Comparison of ENCODE assay signal across 17 cellular contexts in genomic region chr16:56986361-56986760, GRCh38. TPM values are rescaled to one million over a fixed set of nuclear protein-coding genes. Genes with fewer than 3 reads are reported as not detected.
DNase-seq lines count a peak whose midpoint lies in the region; ATAC-seq and TF ChIP-seq lines count a peak whose summit lies in the region.
"Had no signal": no experiment of that assay in that cellular context is flagged by ENCODE, and none has a peak within 500 bp of the region (broad histone marks: within the 10 kb centered on the region; RNA-seq: fewer than 3 reads in every experiment).

No MANE protein-coding gene starts in this region.

- H3K4me1 ChIP-seq in OCI-LY7 (ENCODE audit: insufficient read depth, low read length, poor library complexity, severe bottlenecking) (peaks cover 81% of the 10 kb centered on the region), esophagus muscularis mucosa (peaks cover 48 to 56% (median 51%) of the 10 kb centered on the region in 4 donors), suprapubic skin (peaks cover 52% of the 10 kb centered on the region)

- H3K79me2 ChIP-seq in OCI-LY7 (ENCODE audit: insufficient read depth, low read depth, low read length) = peaks cover 56% of the 10 kb centered on the region

- H3K36me3 Mint-ChIP-seq in activated naive CD4-positive, alpha-beta T cell treated with anti-CD3 and anti-CD28 coated beads, Interleukin-2, amount 10 ng/mL, durations not matched to agents 7 days and 5 days = peaks cover 78% of the 10 kb centered on the region

- peak overlapping the region; percentile 89 for H3K4me2 ChIP-seq in OCI-LY7 (ENCODE audit: low read length)
- H3K4me2 ChIP-seq: smooth muscle cell had no signal

- peaks cover 3% of the 10 kb centered on the region for H3K27me3 Mint-ChIP-seq in activated naive CD4-positive, alpha-beta T cell treated with anti-CD3 and anti-CD28 coated beads, Interleukin-2, amount 10 ng/mL, durations not matched to agents 7 days and 5 days

- H3K27ac ChIP-seq in OCI-LY7 (ENCODE audit: low read depth, low read length, poor library complexity, severe bottlenecking) (peak overlapping the region; percentile 80), esophagus muscularis mucosa (replicated peaks in 1 of 4) (peak overlapping the region; percentile 53 to 70 (median 58)), suprapubic skin (peak overlapping the region; percentile 73)

- no peak for TF ChIP-seq POLR2A in esophagus muscularis mucosa (IDR thresholded peaks at IDR 0.05; ENCODE audit: low read depth)
- TF ChIP-seq POLR2A in suprapubic skin (IDR thresholded peaks at IDR 0.05) = no peak

- no TSS peak for BruUV-seq in OCI-LY7 (replicated peaks; lab: Mats Ljungman, UMichigan)

- ATAC-seq in GM18517 (IDR thresholded peaks at IDR 0.05; ENCODE audit: unreplicated experiment) (no peak), HG03097 (IDR thresholded peaks at IDR 0.05; ENCODE audit: low FRiP score, unreplicated experiment) (no peak)

- peak overlapping the region; percentile 80 for H3K4me3 ChIP-seq in OCI-LY7 (ENCODE audit: low read depth, low read length, poor library complexity, severe bottlenecking)
- H3K4me3 ChIP-seq in esophagus muscularis mucosa = no peak overlapping the region
- no peak overlapping the region for H3K4me3 ChIP-seq in suprapubic skin
- H3K4me3 ChIP-seq: colonic mucosa, MG63, smooth muscle cell had no signal

- no peaks in the 10 kb centered on the region for H3K27me3 ChIP-seq in esophagus muscularis mucosa
- H3K27me3 ChIP-seq in suprapubic skin = no peaks in the 10 kb centered on the region
- H3K27me3 ChIP-seq: BE2C, colonic mucosa, MG63 had no signal

- TF ChIP-seq EP300 in esophagus muscularis mucosa (IDR thresholded peaks at IDR 0.05) (no peak), suprapubic skin (IDR thresholded peaks at IDR 0.05) (no peak)

- peak overlapping the region; percentile 100 for H3K27ac Mint-ChIP-seq in activated naive CD4-positive, alpha-beta T cell treated with anti-CD3 and anti-CD28 coated beads, Interleukin-2, amount 10 ng/mL, durations not matched to agents 7 days and 5 days
- H3K27ac Mint-ChIP-seq: nephron progenitor cell had no signal

- CTCF ChIA-PET in activated naive CD4-positive, alpha-beta T cell treated with anti-CD3 and anti-CD28 coated beads, Interleukin-2, amount 10 ng/mL, durations not matched to agents 7 days and 5 days (lab: Charles Lee) = interaction anchor here (1.4 kb wide), 1 partner anchor 23 kb away, joined by 3 read pairs; no protein-coding TSS in a partner anchor
- CTCF ChIA-PET in OCI-LY7 (lab: Charles Lee; ENCODE audit: unreplicated experiment) = no interaction called here

- H3K4me3 Mint-ChIP-seq in activated naive CD4-positive, alpha-beta T cell treated with anti-CD3 and anti-CD28 coated beads, Interleukin-2, amount 10 ng/mL, durations not matched to agents 7 days and 5 days = peak overlapping the region; percentile 100
- H3K4me3 Mint-ChIP-seq: nephron progenitor cell had no signal

- H3K36me3 ChIP-seq in OCI-LY7 (ENCODE audit: insufficient read depth, low read length) (peaks cover 31% of the 10 kb centered on the region; the same call in 1 of the 2 replicates), esophagus muscularis mucosa (no peaks in the 10 kb centered on the region), suprapubic skin (no peaks in the 10 kb centered on the region)
- H3K36me3 ChIP-seq: BE2C, colonic mucosa had no signal

- intact Hi-C loops in OCI-LY7 (cut with micrococcal nuclease; ENCODE audit: unreplicated experiment) (no loop called here), esophagus muscularis mucosa (cut with DNase I) (no loop called here)

- H4K20me1 ChIP-seq in OCI-LY7 (ENCODE audit: insufficient read depth, low read length) = no peaks in the 10 kb centered on the region

- WGBS in esophagus muscularis mucosa = 80% methylated on average over 1 of the region's 1 CpG
- WGBS in suprapubic skin = 60% methylated on average over 1 of the region's 1 CpG

- H2AFZ ChIP-seq in OCI-LY7 (ENCODE audit: low read length) = no peak overlapping the region

- DNase-seq in activated naive CD4-positive, alpha-beta T cell treated with anti-CD3 and anti-CD28 coated beads, Interleukin-2, amount 10 ng/mL, durations not matched to agents 7 days and 5 days = no peak
- DNase-seq in activated naive CD4-positive, alpha-beta T cell treated with anti-CD3 and anti-CD28 coated beads, Interleukin-2, amount 50 U/mL, for 16 hours = no peak
- DNase-seq in OCI-LY7 (ENCODE audit: low spot score) (peak; percentile 77), esophagus muscularis mucosa (ENCODE audit: extremely low spot score) (no peak), suprapubic skin (ENCODE audit: low spot score in 2 of 2) (no peak), HT-29 (ENCODE audit: low spot score) (no peak)
- DNase-seq: activated gamma-delta T cell, BE2C, colonic mucosa, foreskin fibroblast, islet precursor cell, MG63, NCI-H446, nephron progenitor cell had no signal

- no peaks in the 10 kb centered on the region for H3K9me3 Mint-ChIP-seq in activated naive CD4-positive, alpha-beta T cell treated with anti-CD3 and anti-CD28 coated beads, Interleukin-2, amount 10 ng/mL, durations not matched to agents 7 days and 5 days
- H3K9me3 Mint-ChIP-seq: nephron progenitor cell had no signal

- H3K9me3 ChIP-seq in OCI-LY7 (ENCODE audit: low read length) (no peaks in the 10 kb centered on the region), esophagus muscularis mucosa (no peaks in the 10 kb centered on the region), suprapubic skin (no peaks in the 10 kb centered on the region)
- H3K9me3 ChIP-seq: BE2C, colonic mucosa, MG63 had no signal

- peaks cover 71% of the 10 kb centered on the region for H3K4me1 Mint-ChIP-seq in activated naive CD4-positive, alpha-beta T cell treated with anti-CD3 and anti-CD28 coated beads, Interleukin-2, amount 10 ng/mL, durations not matched to agents 7 days and 5 days

- TF ChIP-seq CTCF in OCI-LY7 (conservative IDR thresholded peaks at IDR 0.05; ENCODE audit: low read length) = no peak
- no peak for TF ChIP-seq CTCF in esophagus muscularis mucosa (IDR thresholded peaks at IDR 0.05)
- no peak for TF ChIP-seq CTCF in suprapubic skin (IDR thresholded peaks at IDR 0.05)

- POLR2A ChIA-PET in OCI-LY7 (lab: Charles Lee) = interaction anchor here (0.9 to 4.8 kb wide), 5 partner anchors 9 to 59 kb away, joined by 3 to 42 read pairs (median 19); no protein-coding TSS in a partner anchor

- H3K9me2 ChIP-seq in OCI-LY7 (ENCODE audit: insufficient read depth, low read length) = no peaks in the 10 kb centered on the region

RNA-seq across cellular contexts. Expression of gene NLRC5, which starts 3.0 kb away (rescaled TPM):
- 156 and 199 TPM in 2 replicates for total RNA-seq in OCI-LY7 (2014; rRNA removed; shearing (Covaris generic))
- total RNA-seq in OCI-LY7 (2022) = 305 and 310 TPM in 2 replicates
- 10 to 100 TPM; 14.4 to 22.5 (median 16.6) TPM for total RNA-seq in esophagus muscularis mucosa
- total RNA-seq in suprapubic skin = 100 to 1,000 TPM in 1 of 4 donors, 10 to 100 TPM in 3; 36.9 to 133 (median 54.4) TPM
- 4.2 and 8.2 TPM in 2 replicates for total RNA-seq in HT-29 (2014; rRNA removed; shearing (Covaris generic))

RNA-seq across cellular contexts. Expression of gene CETP, which starts 24.6 kb away (rescaled TPM):
- 0.54 and 0.67 TPM in 2 replicates for total RNA-seq in OCI-LY7 (2014; rRNA removed; shearing (Covaris generic))
- 0.41 and 0.65 TPM in 2 replicates for total RNA-seq in OCI-LY7 (2022)
- 1 to 10 TPM in 1 of 4 donors, under 1 TPM in 2, not detected in 1; 0.19 to 1.2 (median 0.52) TPM for total RNA-seq in esophagus muscularis mucosa
- 1 to 10 TPM in 1 of 4 donors, under 1 TPM in 1, not detected in 2; 0.72 to 1.7 TPM for total RNA-seq in suprapubic skin
- not detected in 2 replicates for total RNA-seq in HT-29 (2014; rRNA removed; shearing (Covaris generic))
- total RNA-seq: colonic mucosa, smooth muscle cell had no signal

RNA-seq across cellular contexts. Expression of gene HERPUD1, which starts 54.4 kb away (rescaled TPM):
- 121 and 140 TPM in 2 replicates for total RNA-seq in OCI-LY7 (2014; rRNA removed; shearing (Covaris generic))
- total RNA-seq in OCI-LY7 (2022) = 294 and 342 TPM in 2 replicates
- 10 to 100 TPM; 64.0 to 99.7 (median 71.5) TPM for total RNA-seq in esophagus muscularis mucosa
- total RNA-seq in suprapubic skin = 100 to 1,000 TPM; 146 to 246 (median 160) TPM
- total RNA-seq in HT-29 (2014; rRNA removed; shearing (Covaris generic)) = 45.1 and 46.1 TPM in 2 replicates
